ENCODE assay signal across 8 cellular contexts in genomic region chr16:4766875-4767628, GRCh38. TPM values are rescaled to one million over a fixed set of nuclear protein-coding genes. Genes with fewer than 3 reads are reported as not detected.
DNase-seq lines count a peak whose midpoint lies in the region; ATAC-seq lines count a peak whose summit lies in the region.

Gene ZNF500, minus strand, starts transcription at chr16:4767162. Its CDS starts 1,184 bp downstream, at chr16:4765978.

- in situ Hi-C loops in Caki2 (cut with HindIII; ENCODE audit: low pct_unique_long_range_greater_than_20kb, low sequenced_read_pairs): no loop called here

- peak within 1 kb of the TSS; percentile 72 for H3K4me2 ChIP-seq in mesenchymal stem cell (ENCODE audit: low read length, poor library complexity, severe bottlenecking)

- H3K23ac ChIP-seq in mesenchymal stem cell (ENCODE audit: low read length in 2 of 2): peak within 1 kb of the TSS in 1 of 2 experiments; percentile 46

- H3K14ac ChIP-seq in mesenchymal stem cell (ENCODE audit: low read length in 2 of 2): peak within 1 kb of the TSS in 1 of 2 experiments; percentile 74

- peak within 1 kb of the TSS; percentile 71 to 73 for H3K4ac ChIP-seq in mesenchymal stem cell (ENCODE audit: low read depth in 1 of 2, low read length in 2 of 2)

- peak; percentile 90 for ATAC-seq in GM21390 (IDR thresholded peaks at IDR 0.05; ENCODE audit: unreplicated experiment)

- peak within 1 kb of the TSS; percentile 30 for H3K27ac ChIP-seq in mesenchymal stem cell (ENCODE audit: low read length, poor library complexity, severe bottlenecking)

- peak within 1 kb of the TSS; percentile 49 for H2AK5ac ChIP-seq in mesenchymal stem cell (ENCODE audit: low read length, severe bottlenecking)

- H2AFZ ChIP-seq in mesenchymal stem cell (ENCODE audit: low read depth, low read length): peak within 1 kb of the TSS; percentile 86

- H2BK12ac ChIP-seq in mesenchymal stem cell (ENCODE audit: low read length in 2 of 2): peak within 1 kb of the TSS in 1 of 2 experiments; percentile 42

- H3K4me1 ChIP-seq in endocrine pancreas (ENCODE audit: control insufficient read depth, insufficient read depth, low read length) (no peaks in the 10 kb centered on the region), mesenchymal stem cell (ENCODE audit: control insufficient read depth, insufficient read depth, low read depth, low read length) (peaks cover 21% of the 10 kb centered on the region)

- H2BK120ac ChIP-seq in mesenchymal stem cell (ENCODE audit: low read depth, low read length): no peak within 1 kb of the TSS

- H3K27me3 ChIP-seq in endocrine pancreas (ENCODE audit: control insufficient read depth, insufficient read depth, low read length) (no peaks in the 10 kb centered on the region), mesenchymal stem cell (ENCODE audit: control insufficient read depth in 1 of 2, insufficient read depth in 1 of 2, low read length in 2 of 2) (no peaks in the 10 kb centered on the region)

- H2BK5ac ChIP-seq in mesenchymal stem cell (ENCODE audit: low read depth, low read length, poor library complexity, severe bottlenecking): peak within 1 kb of the TSS; percentile 10

- H3K36me3 ChIP-seq in endocrine pancreas (ENCODE audit: control insufficient read depth, insufficient read depth, low read length) (peaks cover 3% of the 10 kb centered on the region), mesenchymal stem cell (ENCODE audit: control insufficient read depth in 1 of 2, insufficient read depth in 2 of 2, low read depth in 1 of 2, low read length in 2 of 2) (peaks cover 30 to 32% of the 10 kb centered on the region in 2 experiments)

- H3K9me3 ChIP-seq in endocrine pancreas (ENCODE audit: control insufficient read depth, low read length) (no peaks in the 10 kb centered on the region), mesenchymal stem cell (ENCODE audit: control insufficient read depth, low read length) (no peaks in the 10 kb centered on the region)

- H3K4me3 ChIP-seq in endocrine pancreas (ENCODE audit: control insufficient read depth, insufficient read depth, low read length) (peak within 1 kb of the TSS; percentile 78), mesenchymal stem cell (ENCODE audit: insufficient read depth in 1 of 2, low read depth in 1 of 2, low read length in 2 of 2) (peak within 1 kb of the TSS; percentile 87 to 94)

- H3K9ac ChIP-seq in endocrine pancreas (ENCODE audit: control insufficient read depth, insufficient read depth, low read length) (peak within 1 kb of the TSS; percentile 73), mesenchymal stem cell (ENCODE audit: low read length) (peak within 1 kb of the TSS; percentile 94)

- peak within 1 kb of the TSS; percentile 95 for H4K8ac ChIP-seq in mesenchymal stem cell (ENCODE audit: low read length)

- 4% methylated on average over 68 of the region's 72 CpGs for WGBS in mesenchymal stem cell

- H3K18ac ChIP-seq in mesenchymal stem cell (ENCODE audit: low read depth in 1 of 2, low read length in 2 of 2): peak within 1 kb of the TSS; percentile 77 to 92

- H3K79me1 ChIP-seq in mesenchymal stem cell (replicated peaks; ENCODE audit: low read length, poor library complexity, severe bottlenecking): peaks cover 27% of the 10 kb centered on the region

- DNase-seq in Caki2 (ENCODE audit: low read depth): peak; percentile 94
- DNase-seq in HUDEP-2 (lab: John Stamatoyannopoulos, UW; ENCODE audit: unreplicated experiment in 76 of 76): peak in 75 of 76 experiments; percentile 72 to 98 (median 94)
- peak; percentile 85 for DNase-seq in NOMO-1 treated with dmso at 0.1 percent for 144 hours (lab: John Stamatoyannopoulos, UW; ENCODE audit: unreplicated experiment)
- peak; percentile 91 to 98 (median 95) for DNase-seq in activated CD8-positive, alpha-beta memory T cell treated with anti-CD3 and anti-CD28 coated beads for 48 hours (ENCODE audit: low read depth in 2 of 3, low spot score in 2 of 3)
- DNase-seq in mesenchymal stem cell: peak; percentile 96
- DNase-seq in stimulated activated CD8-positive, alpha-beta memory T cell treated with anti-CD3 and anti-CD28 coated beads, Interleukin-12 subunit alpha, Interleukin-12 subunit beta, amount 100 ng/mL, for 24 hours (ENCODE audit: extremely low read depth): peak; percentile 95

- H2BK15ac ChIP-seq in mesenchymal stem cell (ENCODE audit: low read depth, poor library complexity, severe bottlenecking): peak within 1 kb of the TSS; percentile 71

- H4K91ac ChIP-seq in mesenchymal stem cell (ENCODE audit: low read length): peak within 1 kb of the TSS; percentile 57

RNA-seq across cellular contexts. Expression of gene ZNF500, which starts in this region (rescaled TPM):
- total RNA-seq in Caki2 (2014; rRNA removed; shearing (Covaris generic); ENCODE audit: low replicate concordance): 28.2 and 31.7 TPM in 2 replicates
- 5.4 TPM for polyA plus RNA-seq in mesenchymal stem cell (2013, experiment 1 of 2)
- polyA plus RNA-seq in mesenchymal stem cell (2013, experiment 2 of 2): 5.4 TPM

Comparison
In these comparisons a context has a peak if more than half of its experiments do, and no peak if none do; other contexts are left out.
1. Peak in every context shown above with its lines: DNase-seq, ATAC-seq, H3K4me3 ChIP-seq and H3K27ac ChIP-seq.